ENCODE assay signal across 34 cellular contexts in the genomic region with DNA sequence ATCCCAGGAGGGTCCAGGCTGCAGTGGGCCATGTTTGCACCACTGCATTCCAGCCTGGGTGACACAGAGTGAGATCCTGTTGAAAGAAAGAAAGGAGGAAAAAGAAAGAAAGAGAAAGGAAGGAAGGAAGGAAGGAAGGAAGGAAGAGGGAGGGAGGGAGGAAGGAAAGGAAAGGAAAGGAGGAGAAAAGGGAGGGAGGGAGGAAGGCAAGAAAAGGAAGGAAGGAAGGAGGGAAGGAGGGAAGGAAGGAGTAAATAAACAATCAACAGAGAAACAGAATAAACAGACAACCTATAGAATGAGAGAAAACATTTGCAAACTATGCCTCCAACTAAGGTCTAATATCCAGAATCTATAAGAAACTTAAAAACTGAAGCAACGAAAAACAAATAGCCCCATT.
"Had no signal": no experiment of that assay in that cellular context is flagged by ENCODE, and none has a peak within 500 bp of the region (broad histone marks: within the 10 kb centered on the region; RNA-seq: fewer than 3 reads in every experiment).

No MANE protein-coding gene starts in this region.

- H3K36me3 ChIP-seq: adrenal gland, ascending aorta, brain microvascular endothelial cell, breast epithelium, cardiac muscle cell had no signal

- H3K4me3 ChIP-seq: adrenal gland, ascending aorta, body of pancreas, breast epithelium, cardiac muscle cell had no signal

- H3K9me3 ChIP-seq: adrenal gland, ascending aorta, body of pancreas, breast epithelium had no signal

- H3K4me1 ChIP-seq: adrenal gland, ascending aorta, body of pancreas, breast epithelium had no signal

- FAIRE-seq: astrocyte, bronchial epithelial cell had no signal

- H3K27me3 ChIP-seq: ascending aorta, body of pancreas, brain microvascular endothelial cell had no signal

- H3K27ac ChIP-seq: adrenal gland, ascending aorta, body of pancreas, brain microvascular endothelial cell, breast epithelium, cardiac muscle cell had no signal

- ATAC-seq: activated naive CD4-positive, alpha-beta T cell treated with anti-CD3 and anti-CD28 coated beads, Interleukin-2, amount 50 U/mL, for 72 hours; activated naive CD8-positive, alpha-beta T cell treated with anti-CD3 and anti-CD28 coated beads, Interleukin-2, amount 50 U/mL, for 24 hours; activated T-cell treated with anti-CD3 and anti-CD28 coated beads, Interleukin-2, amount 50 U/mL, for 4 hours; activated T-cell treated with anti-CD3 and anti-CD28 coated beads, Interleukin-2, amount 50 U/mL, for 72 hours; activated T-helper 17 cell treated with anti-CD3 and anti-CD28 coated beads, Interleukin-2, amount 50 U/mL, for 72 hours; body of pancreas had no signal

- DNase-seq: activated effector memory CD4-positive, alpha-beta T cell treated with anti-CD3 and anti-CD28 coated beads, Interleukin-2, amount 50 U/mL, for 16 hours; activated effector memory CD4-positive, alpha-beta T cell treated with Interleukin-2 at 50 U/mL for 16 hours; activated gamma-delta T cell; activated gamma-delta T cell treated with Interleukin-2 at 50 U/mL for 16 hours; activated naive CD4-positive, alpha-beta T cell; activated naive CD4-positive, alpha-beta T cell treated with anti-CD3 and anti-CD28 coated beads for 36 hours; activated naive CD4-positive, alpha-beta T cell treated with anti-CD3 and anti-CD28 coated beads, Interleukin-2, amount 10 ng/mL, durations not matched to agents 7 days and 5 days; activated naive CD4-positive, alpha-beta T cell treated with anti-CD3 and anti-CD28 coated beads, Interleukin-2, amount 50 U/mL, for 16 hours; activated naive CD4-positive, alpha-beta T cell treated with Interleukin-2 at 50 U/mL for 16 hours; activated naive CD8-positive, alpha-beta T cell treated with anti-CD3 and anti-CD28 coated beads for 36 hours; activated naive CD8-positive, alpha-beta T cell treated with anti-CD3 and anti-CD28 coated beads, Interleukin-2, amount 10 ng/mL, durations not matched to agents 7 days and 5 days; activated naive CD8-positive, alpha-beta T cell treated with anti-CD3 and anti-CD28 coated beads, Interleukin-2, amount 50 U/mL, for 24 hours; activated T-cell treated with anti-CD3 and anti-CD28 coated beads, Interleukin-2, amount 50 U/mL, for 1 hour; activated T-cell treated with anti-CD3 and anti-CD28 coated beads, Interleukin-2, amount 50 U/mL, for 24 hours; activated T-cell treated with anti-CD3 and anti-CD28 coated beads, Interleukin-2, amount 50 U/mL, for 4 hours; activated T-cell treated with anti-CD3 and anti-CD28 coated beads, Interleukin-2, amount 50 U/mL, for 48 hours; activated T-cell treated with anti-CD3 and anti-CD28 coated beads, Interleukin-2, amount 50 U/mL, for 72 hours; adrenal gland; amniotic stem cell; amygdala; anterior cingulate cortex; aorta; body of pancreas; brain microvascular endothelial cell; caudate nucleus; central memory CD4-positive, alpha-beta T cell; cerebellar nuclear complex had no signal
